8 cellular contexts compared by ENCODE assay signal in genomic region chr15:74768771-74769342, GRCh38. TPM values are rescaled to one million over a fixed set of nuclear protein-coding genes. Genes with fewer than 3 reads are reported as not detected.
DNase-seq lines count a peak whose midpoint lies in the region; ATAC-seq and TF ChIP-seq lines count a peak whose summit lies in the region.

No MANE protein-coding gene starts in this region.

- H2BK15ac ChIP-seq in mesendoderm (replicated peaks; ENCODE audit: low read depth) = no peak overlapping the region

- no peak overlapping the region for H2BK120ac ChIP-seq in mesendoderm (ENCODE audit: low read depth, low read length)

- H3K4me1 Mint-ChIP-seq in effector memory CD8-positive, alpha-beta T cell (ENCODE audit: low read depth in 2 of 2) = peaks cover 5 to 12% of the 10 kb centered on the region in 2 donors

- no peaks in the 10 kb centered on the region for H3K79me1 ChIP-seq in mesendoderm (ENCODE audit: low read length)

- H3K4me3 Mint-ChIP-seq in effector memory CD8-positive, alpha-beta T cell = no peak overlapping the region

- no peak overlapping the region for H4K5ac ChIP-seq in mesendoderm (ENCODE audit: low read length)

- H3K4me3 ChIP-seq in AG04450 (ENCODE audit: low read depth, low read length) (no peak overlapping the region), mesendoderm (ENCODE audit: low read length) (no peak overlapping the region), tibial artery (no peak overlapping the region)

- POLR2A ChIA-PET in AG04450 (lab: Yijun Ruan, JAX) = interaction anchor here (0.5 to 1.1 kb wide), 4 partner anchors 37 to 138 kb away, joined by 3 read pairs; no protein-coding TSS in a partner anchor

- H3K4me1 ChIP-seq in mesendoderm (ENCODE audit: control insufficient read depth, low read depth, low read length) (peaks cover 5% of the 10 kb centered on the region), tibial artery (peaks cover 0 to 16% (median 9%) of the 10 kb centered on the region in 4 donors)

- peak overlapping the region; percentile 40 for H3K4me2 ChIP-seq in mesendoderm (ENCODE audit: low read length)

- CTCF ChIA-PET in AG04450 (lab: Charles Lee) = interaction anchor here (0.6 to 12.2 kb wide), 47 partner anchors 9 to 402 kb away, joined by 3 to 517 read pairs (median 4); partner anchors contain the start of genes CSK, CYP11A1, CYP1A1 and RPP25

- TF ChIP-seq CTCF in AG04450 (IDR thresholded peaks at IDR 0.05; ENCODE audit: low read depth, low read length) (peak; percentile 74), GM12873 (IDR thresholded peaks at IDR 0.05; ENCODE audit: insufficient read depth, low read depth, low read length, missing control alignments) (peak; percentile 84), tibial artery (IDR thresholded peaks at IDR 0.05) (peak; percentile 74 to 90)

- no peaks in the 10 kb centered on the region for H3K36me3 ChIP-seq in mesendoderm (ENCODE audit: control insufficient read depth, insufficient read depth, low read length)
- no peaks in the 10 kb centered on the region for H3K36me3 ChIP-seq in tibial artery

- H3K27ac ChIP-seq in AG04450 (ENCODE audit: low read depth, low read length) (no peak overlapping the region), mesendoderm (ENCODE audit: low read depth, low read length) (no peak overlapping the region), tibial artery (no peak overlapping the region)

- H2AK5ac ChIP-seq in mesendoderm (ENCODE audit: low read length) = no peak overlapping the region

- H3K79me2 ChIP-seq in mesendoderm (ENCODE audit: control insufficient read depth, insufficient read depth, low read length) = no peaks in the 10 kb centered on the region

- peaks cover 6% of the 10 kb centered on the region for H3K27me3 ChIP-seq in AG04450 (ENCODE audit: control insufficient read depth, insufficient read depth, low read length)
- no peaks in the 10 kb centered on the region for H3K27me3 ChIP-seq in mesendoderm (ENCODE audit: insufficient read depth, low read length, poor library complexity)
- peaks cover 0 to 38% of the 10 kb centered on the region in 2 donors for H3K27me3 ChIP-seq in tibial artery

- H4K8ac ChIP-seq in mesendoderm (ENCODE audit: low read depth, low read length) = no peak overlapping the region

- peaks cover 0 to 36% of the 10 kb centered on the region in 2 donors for H3K27me3 Mint-ChIP-seq in effector memory CD8-positive, alpha-beta T cell

- DNase-seq in AG04450 (ENCODE audit: low read depth, low spot score) = no peak
- peak; percentile 65 for DNase-seq in NCI-H2171 treated with DMSO at 0.1 percent for 48 hours (lab: John Stamatoyannopoulos, UW)
- peak; percentile 60 to 64 for DNase-seq in activated CD4-positive, alpha-beta T cell treated with anti-CD3 and anti-CD28 coated beads for 4 hours
- peak; percentile 50 to 58 (median 55) for DNase-seq in effector memory CD8-positive, alpha-beta T cell
- peak; percentile 77 for DNase-seq in mesendoderm
- peak; percentile 65 to 74 for DNase-seq in tibial artery

- intact Hi-C loops in tibial artery (cut with DNase I; ENCODE audit: low total_unique reads) = no loop called here

- H3K9me3 ChIP-seq in AG04450 (ENCODE audit: control insufficient read depth, insufficient read depth, low read length) (no peaks in the 10 kb centered on the region), tibial artery (no peaks in the 10 kb centered on the region)

- peak; percentile 46 for ATAC-seq in effector memory CD8-positive, alpha-beta T cell (replicated peaks)
- ATAC-seq in HG02798 (IDR thresholded peaks at IDR 0.05; ENCODE audit: poor library complexity, unreplicated experiment) = no peak

- no peak overlapping the region for H3K9ac ChIP-seq in mesendoderm (ENCODE audit: low read length)

- H3K56ac ChIP-seq in mesendoderm (ENCODE audit: low read length) = no peak overlapping the region

- no peaks in the 10 kb centered on the region for H3K36me3 Mint-ChIP-seq in effector memory CD8-positive, alpha-beta T cell (ENCODE audit: insufficient read depth)

- no CpG with 5 or more reads among the region's 9 CpGs for WGBS in mesendoderm (ENCODE audit: extremely low coverage, insufficient coverage, low lambda C conversion rate)

- H3K27ac Mint-ChIP-seq in effector memory CD8-positive, alpha-beta T cell = peak overlapping the region; percentile 30 to 54

- H2BK5ac ChIP-seq in mesendoderm (ENCODE audit: low read length) = no peak overlapping the region

- no peak overlapping the region for H3K18ac ChIP-seq in mesendoderm (ENCODE audit: low read length)

- H3K9me3 Mint-ChIP-seq in effector memory CD8-positive, alpha-beta T cell = no peaks in the 10 kb centered on the region

- H3K23ac ChIP-seq in mesendoderm (ENCODE audit: low read length) = no peak overlapping the region

- H3K4ac ChIP-seq in mesendoderm (ENCODE audit: low read depth, low read length) = no peak overlapping the region

RNA-seq across cellular contexts. Expression of gene CSK, which starts 13.0 kb away (rescaled TPM):
- polyA plus RNA-seq in AG04450 (2011; rRNA removed) = 17.2 and 25.1 TPM in 2 replicates
- 31.2 and 46.0 TPM in 2 replicates for polyA minus RNA-seq in AG04450 (2011; rRNA and poly(A)+ RNA removed)
- polyA plus RNA-seq in mesendoderm (2013, experiment 1 of 2) = 26.0 TPM
- 26.9 TPM for polyA plus RNA-seq in mesendoderm (2013, experiment 2 of 2)

RNA-seq across cellular contexts. Expression of gene CYP1A2, which starts 20.2 kb away (rescaled TPM):
- not detected in 2 replicates for polyA plus RNA-seq in AG04450 (2011; rRNA removed)
- not detected in 2 replicates for polyA minus RNA-seq in AG04450 (2011; rRNA and poly(A)+ RNA removed)
- not detected for polyA plus RNA-seq in mesendoderm (2013, experiment 1 of 2)
- not detected for polyA plus RNA-seq in mesendoderm (2013, experiment 2 of 2)

RNA-seq across cellular contexts. Expression of gene CYP1A1, which starts 43.5 kb away (rescaled TPM):
- polyA plus RNA-seq in AG04450 (2011; rRNA removed) = 0.04 TPM in 1 of 2 replicates, not detected in the other
- 0.32 TPM in 1 of 2 replicates, not detected in the other for polyA minus RNA-seq in AG04450 (2011; rRNA and poly(A)+ RNA removed)
- 0.01 TPM for polyA plus RNA-seq in mesendoderm (2013, experiment 1 of 2)
- 0.03 TPM for polyA plus RNA-seq in mesendoderm (2013, experiment 2 of 2)

RNA-seq across cellular contexts. Expression of gene LMAN1L, which starts 43.8 kb away (rescaled TPM):
- not detected in 2 replicates for polyA plus RNA-seq in AG04450 (2011; rRNA removed)
- polyA minus RNA-seq in AG04450 (2011; rRNA and poly(A)+ RNA removed) = not detected in 2 replicates
- not detected for polyA plus RNA-seq in mesendoderm (2013, experiment 1 of 2)
- not detected for polyA plus RNA-seq in mesendoderm (2013, experiment 2 of 2)

RNA-seq across cellular contexts. Expression of gene CPLX3, which starts 57.6 kb away (rescaled TPM):
- not detected in 2 replicates for polyA plus RNA-seq in AG04450 (2011; rRNA removed)
- not detected in 2 replicates for polyA minus RNA-seq in AG04450 (2011; rRNA and poly(A)+ RNA removed)
- polyA plus RNA-seq in mesendoderm (2013, experiment 1 of 2) = 0.22 TPM
- 0.24 TPM for polyA plus RNA-seq in mesendoderm (2013, experiment 2 of 2)
